ENCODE assay signal across 1 cellular context in genomic region chr4:165085946-165086345, GRCh38.
TF ChIP-seq lines count a peak whose summit lies in the region.

No MANE protein-coding gene starts in this region.

TF ChIP-seq in IMR-90, 13 proteins besides CTCF, POLR2A, EP300 and RAD21:
- TF ChIP-seq CEBPB (IDR thresholded peaks at IDR 0.05; ENCODE audit: low read depth, low read length): peak; percentile 3; the same call in 1 of the 2 replicates
- TF ChIP-seq SMC3 (IDR thresholded peaks at IDR 0.05; ENCODE audit: low read depth, low read length): no peak
